9 cellular contexts compared by ENCODE assay signal in genomic region chr2:27752551-27753237, GRCh38. TPM values are rescaled to one million over a fixed set of nuclear protein-coding genes. Genes with fewer than 3 reads are reported as not detected.
DNase-seq lines count a peak whose midpoint lies in the region; ATAC-seq and TF ChIP-seq lines count a peak whose summit lies in the region.
"Had no signal": no experiment of that assay in that cellular context is flagged by ENCODE, and none has a peak within 500 bp of the region (broad histone marks: within the 10 kb centered on the region; RNA-seq: fewer than 3 reads in every experiment).

No MANE protein-coding gene starts in this region.

- H3K4me3 ChIP-seq in RWPE2 (ENCODE audit: severe bottlenecking) (peak overlapping the region; percentile 20), smooth muscle cell (peak overlapping the region; percentile 51)

- ATAC-seq in RWPE2 (ENCODE audit: low read depth) (peak; percentile 69), HG02852 (IDR thresholded peaks at IDR 0.05; ENCODE audit: unreplicated experiment) (no peak)

- H3K27ac ChIP-seq in RWPE2 (ENCODE audit: poor library complexity, severe bottlenecking) (peak overlapping the region; percentile 23), smooth muscle cell (ENCODE audit: low read depth) (peak overlapping the region; percentile 82)

- H3K27me3 ChIP-seq in RWPE2 (ENCODE audit: insufficient read depth, poor library complexity, severe bottlenecking) (no peaks in the 10 kb centered on the region), smooth muscle cell (ENCODE audit: low read depth) (no peaks in the 10 kb centered on the region)

- H4K20me1 ChIP-seq in smooth muscle cell (ENCODE audit: low read depth) = no peaks in the 10 kb centered on the region

- H3K9ac ChIP-seq in smooth muscle cell (ENCODE audit: low read depth) = peak overlapping the region; percentile 70

- DNase-seq in NCI-H1436 (lab: John Stamatoyannopoulos, UW) (peak; percentile 84), RWPE2 (ENCODE audit: low spot score) (no peak), iPS-NIHi11 (ENCODE audit: low spot score) (peak; percentile 43), smooth muscle cell (lab: John Stamatoyannopoulos, UW; ENCODE audit: unreplicated experiment) (no peak), T-helper 9 cell (no peak)
- DNase-seq in activated naive CD4-positive, alpha-beta T cell treated with anti-CD3 and anti-CD28 coated beads, Interleukin-2, amount 50 U/mL, for 16 hours = no peak
- DNase-seq in stimulated activated CD4-positive, alpha-beta T cell treated with anti-CD3 and anti-CD28 coated beads, Interleukin-2, amount 100 ng/mL, for 48 hours = no peak
- DNase-seq: effector CD4-positive, alpha-beta T cell had no signal

- no peaks in the 10 kb centered on the region for H3K9me3 ChIP-seq in RWPE2 (ENCODE audit: severe bottlenecking)
- H3K9me3 ChIP-seq in smooth muscle cell (replicated peaks; ENCODE audit: low read depth) = peaks cover 3% of the 10 kb centered on the region

- no peaks in the 10 kb centered on the region for H3K79me2 ChIP-seq in smooth muscle cell (ENCODE audit: low read depth)

- H3K4me2 ChIP-seq in smooth muscle cell = peak overlapping the region; percentile 88

- peak overlapping the region; percentile 93 for H2AFZ ChIP-seq in smooth muscle cell (ENCODE audit: low read depth)

- no peaks in the 10 kb centered on the region for H3F3A ChIP-seq in smooth muscle cell (ENCODE audit: low read depth)

- H3K36me3 ChIP-seq in RWPE2 (ENCODE audit: low read depth) (no peaks in the 10 kb centered on the region), smooth muscle cell (ENCODE audit: low read depth) (no peaks in the 10 kb centered on the region)

- H3K4me1 ChIP-seq in RWPE2 (ENCODE audit: insufficient read depth, poor library complexity, severe bottlenecking) (peaks cover 8% of the 10 kb centered on the region), smooth muscle cell (ENCODE audit: low read depth) (peaks cover 11% of the 10 kb centered on the region)

- WGBS in smooth muscle cell (ENCODE audit: low lambda C conversion rate) = 18% methylated on average over 16 of the region's 16 CpGs

- TF ChIP-seq CTCF in RWPE2 (IDR thresholded peaks at IDR 0.05; ENCODE audit: poor library complexity, severe bottlenecking) = no peak
- TF ChIP-seq CTCF in smooth muscle cell (IDR thresholded peaks at IDR 0.05; ENCODE audit: borderline replicate concordance, insufficient read depth, poor library complexity, severe bottlenecking) = no peak

RNA-seq across cellular contexts. Expression of gene MRPL33, which starts 18.8 kb away (rescaled TPM):
- 94.5 and 142 TPM in 2 replicates for total RNA-seq in smooth muscle cell
- polyA plus RNA-seq in smooth muscle cell = 192 and 193 TPM in 2 replicates

Comparison
In these comparisons a context has a peak if more than half of its experiments do, and no peak if none do; other contexts are left out.
1. DNase-seq: peak in NCI-H1436 (single experiment) and iPS-NIHi11 (single experiment); none in RWPE2 (single experiment), smooth muscle cell (single experiment), T-helper 9 cell (single experiment), activated naive CD4-positive, alpha-beta T cell treated with anti-CD3 and anti-CD28 coated beads, Interleukin-2, amount 50 U/mL, for 16 hours (single experiment) and stimulated activated CD4-positive, alpha-beta T cell treated with anti-CD3 and anti-CD28 coated beads, Interleukin-2, amount 100 ng/mL, for 48 hours (0 of 2).